In the genomic region with DNA sequence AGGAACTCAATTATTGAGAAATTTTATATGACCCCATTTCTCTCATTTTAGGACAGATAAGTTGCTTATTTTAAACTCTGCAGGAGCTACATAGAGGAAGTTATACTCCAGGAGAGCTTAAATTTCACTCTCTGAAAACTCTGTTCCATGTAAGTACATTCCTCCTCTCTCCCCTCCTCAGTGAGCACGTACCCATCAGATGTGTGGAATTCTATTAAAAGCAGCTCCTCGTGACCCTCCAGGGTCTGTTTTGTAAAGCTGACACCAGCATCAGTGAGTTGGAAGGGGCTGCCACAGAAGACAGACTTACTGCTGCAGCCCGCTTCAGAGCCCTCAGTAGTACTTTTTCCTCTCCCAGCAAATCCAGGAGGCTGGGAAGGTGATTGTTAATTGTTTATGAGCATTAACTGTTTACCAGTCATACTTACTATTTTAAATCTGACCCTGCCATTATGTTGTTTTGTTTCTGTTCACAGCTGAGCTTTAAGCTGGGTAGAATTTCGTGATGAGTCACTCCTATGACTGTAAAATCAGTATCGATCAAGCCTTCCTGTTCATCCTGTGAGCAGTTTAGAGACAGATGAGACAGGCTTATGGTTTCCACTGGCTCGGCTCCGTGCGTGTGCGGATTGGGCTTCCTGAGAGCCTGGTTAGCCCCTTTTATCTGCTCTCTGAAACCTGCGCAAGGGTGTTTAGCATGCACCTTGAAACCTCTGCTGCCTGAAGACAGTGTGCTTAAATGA, we compare ENCODE assay signal across 8 cellular contexts. TPM values are rescaled to one million over a fixed set of nuclear protein-coding genes. Genes with fewer than 3 reads are reported as not detected.
A peak's percentile ranks its signal among the peaks of the same experiment; 100 is the strongest.
DNase-seq lines count a peak whose midpoint lies in the region; ATAC-seq, FAIRE-seq and TF ChIP-seq lines count a peak whose summit lies in the region.

No MANE protein-coding gene starts in this region.

- H3K4me1 Mint-ChIP-seq in astrocyte (ENCODE audit: low read depth, unreplicated experiment) (peaks cover 78% of the 10 kb centered on the region), osteocyte (ENCODE audit: unreplicated experiment) (peaks cover 81% of the 10 kb centered on the region)

- no peak for FAIRE-seq in astrocyte (lab: Jason Lieb, UNC)

- no peak overlapping the region for H2AFZ ChIP-seq in astrocyte (ENCODE audit: low read depth, low read length)

- H4K20me1 ChIP-seq in astrocyte (ENCODE audit: insufficient read depth, low read length) = peaks cover 90% of the 10 kb centered on the region

- H3K27me3 ChIP-seq in astrocyte (ENCODE audit: insufficient read depth, low read length) = no peaks in the 10 kb centered on the region

- ATAC-seq in GM18499 (IDR thresholded peaks at IDR 0.05; ENCODE audit: insufficient read depth, unreplicated experiment) = peak; percentile 94
- no peak for ATAC-seq in HG03025 (IDR thresholded peaks at IDR 0.05; ENCODE audit: low FRiP score, unreplicated experiment)
- no peak for ATAC-seq in HG02973 (IDR thresholded peaks at IDR 0.05; ENCODE audit: unreplicated experiment)

- peak overlapping the region; percentile 40 for H3K4me2 ChIP-seq in astrocyte (ENCODE audit: low read length)

- peak; percentile 43 for DNase-seq in NOMO-1 treated with DMSO at 0.1 percent for 48 hours (lab: John Stamatoyannopoulos, UW; ENCODE audit: unreplicated experiment)
- DNase-seq in astrocyte (ENCODE audit: low read depth) = peak; percentile 75
- DNase-seq in osteocyte (ENCODE audit: extremely low spot score, unreplicated experiment) = no peak
- DNase-seq in putamen (ENCODE audit: low spot score) = no peak
- DNase-seq in OCI-M2 (lab: John Stamatoyannopoulos, UW; ENCODE audit: unreplicated experiment) = no peak

- peaks cover 4% of the 10 kb centered on the region for H3K36me3 Mint-ChIP-seq in astrocyte (ENCODE audit: low read depth, unreplicated experiment)
- H3K36me3 Mint-ChIP-seq in osteocyte (ENCODE audit: unreplicated experiment) = peaks cover 6% of the 10 kb centered on the region

- no peaks in the 10 kb centered on the region for H3K9me3 Mint-ChIP-seq in astrocyte (ENCODE audit: unreplicated experiment)
- H3K9me3 Mint-ChIP-seq in osteocyte (ENCODE audit: unreplicated experiment) = no peaks in the 10 kb centered on the region

- peak overlapping the region; percentile 30 for H3K9ac ChIP-seq in astrocyte (ENCODE audit: low read length)

- H3K9me3 ChIP-seq in astrocyte (ENCODE audit: insufficient read depth, low read depth, low read length) = no peaks in the 10 kb centered on the region

- peaks cover 46% of the 10 kb centered on the region for H3K4me1 ChIP-seq in astrocyte (ENCODE audit: insufficient read depth, low read length)

- peak overlapping the region; percentile 73 for H3K4me3 Mint-ChIP-seq in astrocyte (ENCODE audit: unreplicated experiment)
- H3K4me3 Mint-ChIP-seq in osteocyte (ENCODE audit: unreplicated experiment) = peak overlapping the region; percentile 56

- no peak overlapping the region for H3K4me3 ChIP-seq in astrocyte (ENCODE audit: insufficient read depth, low read depth, low read length)

- H3K27ac Mint-ChIP-seq in astrocyte (ENCODE audit: unreplicated experiment) (peak overlapping the region; percentile 99), osteocyte (ENCODE audit: unreplicated experiment) (peak overlapping the region; percentile 88)

- peaks cover 100% of the 10 kb centered on the region for H3K79me2 ChIP-seq in astrocyte (ENCODE audit: insufficient read depth, low read length)

- TF ChIP-seq CTCF in astrocyte (IDR thresholded peaks at IDR 0.05; ENCODE audit: insufficient read depth, low read depth, low read length) (no peak), osteocyte (IDR thresholded peaks at IDR 0.05) (no peak)

- no peaks in the 10 kb centered on the region for H3K36me3 ChIP-seq in astrocyte (ENCODE audit: insufficient read depth, low read length)

- peak overlapping the region; percentile 35 for H3K27ac ChIP-seq in astrocyte (ENCODE audit: low read depth, low read length)

- H3K27me3 Mint-ChIP-seq in astrocyte (ENCODE audit: low read depth, unreplicated experiment) (no peaks in the 10 kb centered on the region), osteocyte (ENCODE audit: unreplicated experiment) (no peaks in the 10 kb centered on the region)

RNA-seq across cellular contexts. Expression of a gene that starts 20.4 kb away (rescaled TPM):
- total RNA-seq in astrocyte = 247 and 270 TPM in 2 replicates
- 154 and 174 TPM in 2 replicates for total RNA-seq in osteocyte

Comparison
In these comparisons a context has a peak if more than half of its experiments do, and no peak if none do; other contexts are left out.
1. DNase-seq: peak in NOMO-1 treated with DMSO at 0.1 percent for 48 hours (single experiment) and astrocyte (single experiment); none in osteocyte (single experiment), putamen (single experiment) and OCI-M2 (single experiment).